20 cellular contexts compared by ENCODE assay signal in the genomic region with DNA sequence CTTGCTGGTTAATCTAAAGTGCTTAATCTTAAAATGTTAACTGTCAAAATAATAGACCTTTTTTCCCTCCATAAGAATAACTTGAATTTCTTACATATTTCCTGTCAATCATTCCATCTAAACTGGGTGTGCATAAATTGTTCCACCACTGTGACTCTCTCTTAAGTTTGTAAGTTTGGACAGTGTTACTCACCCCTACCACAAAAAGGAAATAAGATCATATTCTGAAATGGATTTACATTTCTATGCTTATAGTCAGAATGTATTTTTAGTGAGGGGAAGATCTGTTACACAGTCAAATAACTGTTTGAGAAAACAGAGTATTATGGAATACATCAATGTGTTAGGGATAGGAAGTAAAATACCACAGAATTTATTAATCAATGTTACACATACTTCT.
DNase-seq lines count a peak whose midpoint lies in the region; ATAC-seq and TF ChIP-seq lines count a peak whose summit lies in the region.
"Had no signal": no experiment of that assay in that cellular context is flagged by ENCODE, and none has a peak within 500 bp of the region (broad histone marks: within the 10 kb centered on the region; RNA-seq: fewer than 3 reads in every experiment).

No MANE protein-coding gene starts in this region.

- peaks cover 7% of the 10 kb centered on the region for H3K4me1 Mint-ChIP-seq in activated CD8-positive, alpha-beta T cell treated with anti-CD3 and anti-CD28 coated beads for 36 hours (ENCODE audit: low read depth)
- no peaks in the 10 kb centered on the region for H3K4me1 Mint-ChIP-seq in activated CD8-positive, alpha-beta T cell treated with anti-CD3 and anti-CD28 coated beads, Interleukin-2, amount 10 ng/mL, durations not matched to agents 7 days and 5 days (ENCODE audit: low read depth)
- H3K4me1 Mint-ChIP-seq in stimulated activated memory B cell treated with anti-CD40 and anti-IgM and Interleukin-4, amounts not matched to agents 10 μg/mL and 1 μg/mL and 100 μg/mL, for 72 hours, result no peaks in the 10 kb centered on the region
- H3K4me1 Mint-ChIP-seq: GM23338 had no signal

- H3K4me3 Mint-ChIP-seq in activated CD8-positive, alpha-beta T cell treated with anti-CD3 and anti-CD28 coated beads for 36 hours, result no peak overlapping the region
- H3K4me3 Mint-ChIP-seq in activated CD8-positive, alpha-beta T cell treated with anti-CD3 and anti-CD28 coated beads, Interleukin-2, amount 10 ng/mL, durations not matched to agents 7 days and 5 days, result no peak overlapping the region
- no peak overlapping the region for H3K4me3 Mint-ChIP-seq in stimulated activated memory B cell treated with anti-CD40 and anti-IgM and Interleukin-4, amounts not matched to agents 10 μg/mL and 1 μg/mL and 100 μg/mL, for 72 hours
- H3K4me3 Mint-ChIP-seq: activated T-cell treated with anti-CD3 and anti-CD28 coated beads, Interleukin-2, amount 50 U/mL, for 24 hours; GM23338 had no signal

- peaks cover 23% of the 10 kb centered on the region for H3K79me2 ChIP-seq in PC-3 (ENCODE audit: low read length)
- H3K79me2 ChIP-seq: parathyroid adenoma had no signal

- no peaks in the 10 kb centered on the region for H3K27me3 ChIP-seq in PC-3 (ENCODE audit: low read length)
- H3K27me3 ChIP-seq in skeletal muscle satellite cell (ENCODE audit: control insufficient read depth, insufficient read depth, low read length), result no peaks in the 10 kb centered on the region
- H3K27me3 ChIP-seq: adrenal gland, upper lobe of left lung had no signal

- peak; percentile 85 for ATAC-seq in activated CD8-positive, alpha-beta T cell treated with anti-CD3 and anti-CD28 coated beads for 36 hours
- no peak for ATAC-seq in activated CD8-positive, alpha-beta T cell treated with anti-CD3 and anti-CD28 coated beads, Interleukin-2, amount 10 ng/mL, durations not matched to agents 7 days and 5 days
- ATAC-seq in PC-3, result peak; percentile 85
- ATAC-seq in stimulated activated memory B cell treated with anti-CD40 and anti-IgM and Interleukin-4, amounts not matched to agents 10 μg/mL and 1 μg/mL and 100 μg/mL, for 72 hours, result no peak
- ATAC-seq in HG02884 (IDR thresholded peaks at IDR 0.05; ENCODE audit: unreplicated experiment), result no peak
- ATAC-seq: esophagus mucosa, GM23338, left lobe of liver had no signal

- H3K27ac Mint-ChIP-seq in activated CD8-positive, alpha-beta T cell treated with anti-CD3 and anti-CD28 coated beads for 36 hours, result no peak overlapping the region
- H3K27ac Mint-ChIP-seq in activated CD8-positive, alpha-beta T cell treated with anti-CD3 and anti-CD28 coated beads, Interleukin-2, amount 10 ng/mL, durations not matched to agents 7 days and 5 days, result no peak overlapping the region
- H3K27ac Mint-ChIP-seq in stimulated activated memory B cell treated with anti-CD40 and anti-IgM and Interleukin-4, amounts not matched to agents 10 μg/mL and 1 μg/mL and 100 μg/mL, for 72 hours, result no peak overlapping the region
- H3K27ac Mint-ChIP-seq: activated T-cell treated with anti-CD3 and anti-CD28 coated beads, Interleukin-2, amount 50 U/mL, for 24 hours; GM23338 had no signal

- no TSS peak for BruUV-seq in PC-3 (replicated peaks; lab: Mats Ljungman, UMichigan)

- CTCF ChIA-PET in activated CD8-positive, alpha-beta T cell treated with anti-CD3 and anti-CD28 coated beads for 36 hours (lab: Charles Lee), result interaction anchor here (1.3 kb wide), 1 partner anchor 20 kb away, joined by 3 read pairs; no protein-coding TSS in a partner anchor
- CTCF ChIA-PET in activated CD8-positive, alpha-beta T cell treated with anti-CD3 and anti-CD28 coated beads, Interleukin-2, amount 10 ng/mL, durations not matched to agents 7 days and 5 days (lab: Charles Lee), result no interaction called here
- CTCF ChIA-PET in PC-3 (lab: Charles Lee), result interaction anchor here (0.6 kb wide), 1 partner anchor 252 kb away, joined by 3 read pairs; no protein-coding TSS in a partner anchor

- no peak for DNase-seq in activated CD8-positive, alpha-beta T cell treated with anti-CD3 and anti-CD28 coated beads for 36 hours
- DNase-seq in activated CD8-positive, alpha-beta T cell treated with anti-CD3 and anti-CD28 coated beads, Interleukin-2, amount 10 ng/mL, durations not matched to agents 7 days and 5 days, result no peak
- DNase-seq in PC-3, result peak; percentile 89
- DNase-seq in dermis blood vessel endothelial cell, result peak; percentile 49
- DNase-seq in NCI-H1048 (lab: John Stamatoyannopoulos, UW), result no peak
- DNase-seq: activated CD4-positive, alpha-beta T cell treated with anti-CD3 and anti-CD28 coated beads for 48 hours; activated T-cell treated with anti-CD3 and anti-CD28 coated beads, Interleukin-2, amount 50 U/mL, for 24 hours; adrenal gland; NCI-H2171; NK-92 treated with Interleukin-12 subunit alpha and Interleukin-12 subunit beta, amount 100 ng/mL, for 24 hours; SHP77 treated with DMSO at 0.1 percent for 48 hours; upper lobe of left lung had no signal

- H3K4me2 ChIP-seq in PC-3 (ENCODE audit: low read length), result peak overlapping the region; percentile 84
- peak overlapping the region; percentile 33 for H3K4me2 ChIP-seq in skeletal muscle satellite cell (ENCODE audit: low read length)
- H3K4me2 ChIP-seq: GM23338 had no signal

- intact Hi-C loops in activated CD8-positive, alpha-beta T cell treated with anti-CD3 and anti-CD28 coated beads for 36 hours (cut with micrococcal nuclease), result no loop called here
- intact Hi-C loops in PC-3 (cut with micrococcal nuclease), result loop anchor here (5.0 kb wide), 2 partner anchors 113 to 363 kb away; no protein-coding TSS in a partner anchor

- H3K9ac ChIP-seq in PC-3 (ENCODE audit: low read length), result peak overlapping the region; percentile 64
- peak overlapping the region; percentile 55 for H3K9ac ChIP-seq in skeletal muscle satellite cell (ENCODE audit: low read depth, low read length)
- H3K9ac ChIP-seq: parathyroid adenoma had no signal

- POLR2A ChIA-PET in activated CD8-positive, alpha-beta T cell treated with anti-CD3 and anti-CD28 coated beads for 36 hours (lab: Charles Lee), result no interaction called here
- POLR2A ChIA-PET in activated CD8-positive, alpha-beta T cell treated with anti-CD3 and anti-CD28 coated beads, Interleukin-2, amount 10 ng/mL, durations not matched to agents 7 days and 5 days (lab: Charles Lee), result no interaction called here
- POLR2A ChIA-PET in PC-3 (lab: Charles Lee; ENCODE audit: unreplicated experiment), result interaction anchor here (0.6 to 1.1 kb wide), 3 partner anchors 18 to 301 kb away, joined by 3 read pairs; no protein-coding TSS in a partner anchor

- H3K4me1 ChIP-seq in PC-3 (ENCODE audit: insufficient read depth, low read length), result peaks cover 60% of the 10 kb centered on the region
- H3K4me1 ChIP-seq in skeletal muscle satellite cell (ENCODE audit: control insufficient read depth, insufficient read depth, low read length), result peaks cover 22% of the 10 kb centered on the region
- H3K4me1 ChIP-seq: adrenal gland, parathyroid adenoma, upper lobe of left lung had no signal

- H3K36me3 ChIP-seq in PC-3 (ENCODE audit: low read depth, low read length) (peaks cover 9% of the 10 kb centered on the region; the same call in 1 of the 2 replicates), skeletal muscle satellite cell (ENCODE audit: insufficient read depth, low read length) (no peaks in the 10 kb centered on the region)
- H3K36me3 ChIP-seq: adrenal gland, upper lobe of left lung had no signal

- peaks cover 10% of the 10 kb centered on the region for H3K27me3 Mint-ChIP-seq in activated CD8-positive, alpha-beta T cell treated with anti-CD3 and anti-CD28 coated beads for 36 hours
- H3K27me3 Mint-ChIP-seq in activated CD8-positive, alpha-beta T cell treated with anti-CD3 and anti-CD28 coated beads, Interleukin-2, amount 10 ng/mL, durations not matched to agents 7 days and 5 days (ENCODE audit: low read depth), result peaks cover 3% of the 10 kb centered on the region
- no peaks in the 10 kb centered on the region for H3K27me3 Mint-ChIP-seq in stimulated activated memory B cell treated with anti-CD40 and anti-IgM and Interleukin-4, amounts not matched to agents 10 μg/mL and 1 μg/mL and 100 μg/mL, for 72 hours

- no peaks in the 10 kb centered on the region for H3K9me3 ChIP-seq in PC-3 (ENCODE audit: low read length)
- H3K9me3 ChIP-seq in skeletal muscle satellite cell (replicated peaks; ENCODE audit: low read length), result no peaks in the 10 kb centered on the region
- H3K9me3 ChIP-seq: adrenal gland, upper lobe of left lung had no signal

- no peaks in the 10 kb centered on the region for H4K20me1 ChIP-seq in PC-3 (ENCODE audit: low read length)

- H3K9me3 Mint-ChIP-seq in activated CD8-positive, alpha-beta T cell treated with anti-CD3 and anti-CD28 coated beads for 36 hours, result no peaks in the 10 kb centered on the region
- no peaks in the 10 kb centered on the region for H3K9me3 Mint-ChIP-seq in activated CD8-positive, alpha-beta T cell treated with anti-CD3 and anti-CD28 coated beads, Interleukin-2, amount 10 ng/mL, durations not matched to agents 7 days and 5 days (ENCODE audit: insufficient read depth)
- H3K9me3 Mint-ChIP-seq in stimulated activated memory B cell treated with anti-CD40 and anti-IgM and Interleukin-4, amounts not matched to agents 10 μg/mL and 1 μg/mL and 100 μg/mL, for 72 hours, result no peaks in the 10 kb centered on the region
- H3K9me3 Mint-ChIP-seq: activated T-cell treated with anti-CD3 and anti-CD28 coated beads, Interleukin-2, amount 50 U/mL, for 24 hours; GM23338 had no signal

- H3K9me2 ChIP-seq in PC-3 (replicated peaks; ENCODE audit: low read length), result no peaks in the 10 kb centered on the region

- TF ChIP-seq CTCF in activated CD8-positive, alpha-beta T cell treated with anti-CD3 and anti-CD28 coated beads for 36 hours (IDR thresholded peaks at IDR 0.05), result no peak
- no peak for TF ChIP-seq CTCF in PC-3 (conservative IDR thresholded peaks at IDR 0.05; ENCODE audit: low read depth, low read length)

- H3K36me3 Mint-ChIP-seq in activated CD8-positive, alpha-beta T cell treated with anti-CD3 and anti-CD28 coated beads for 36 hours (ENCODE audit: low read depth), result no peaks in the 10 kb centered on the region
- no peaks in the 10 kb centered on the region for H3K36me3 Mint-ChIP-seq in activated CD8-positive, alpha-beta T cell treated with anti-CD3 and anti-CD28 coated beads, Interleukin-2, amount 10 ng/mL, durations not matched to agents 7 days and 5 days (ENCODE audit: low read depth)
- H3K36me3 Mint-ChIP-seq in stimulated activated memory B cell treated with anti-CD40 and anti-IgM and Interleukin-4, amounts not matched to agents 10 μg/mL and 1 μg/mL and 100 μg/mL, for 72 hours, result no peaks in the 10 kb centered on the region

- H3K4me3 ChIP-seq in PC-3 (ENCODE audit: low read length) (peak overlapping the region; percentile 71), skeletal muscle satellite cell (ENCODE audit: low read length) (no peak overlapping the region)
- H3K4me3 ChIP-seq: adrenal gland, GM23338, skin epidermis, upper lobe of left lung had no signal

- H2AFZ ChIP-seq in PC-3 (ENCODE audit: low read length), result no peak overlapping the region
- H2AFZ ChIP-seq: GM23338, parathyroid adenoma had no signal

- H3K27ac ChIP-seq in PC-3 (ENCODE audit: low read length), result peak overlapping the region; percentile 87
- H3K27ac ChIP-seq: adrenal gland, parathyroid adenoma, skin epidermis, upper lobe of left lung had no signal

- no peaks in the 10 kb centered on the region for H3F3A ChIP-seq in PC-3 (ENCODE audit: low read length, unreplicated experiment)

Comparison
In these comparisons a context has a peak if more than half of its experiments do, and no peak if none do; other contexts are left out.
1. ATAC-seq: peak in activated CD8-positive, alpha-beta T cell treated with anti-CD3 and anti-CD28 coated beads for 36 hours (single experiment) and PC-3 (single experiment); none in activated CD8-positive, alpha-beta T cell treated with anti-CD3 and anti-CD28 coated beads, Interleukin-2, amount 10 ng/mL, durations not matched to agents 7 days and 5 days (single experiment), stimulated activated memory B cell treated with anti-CD40 and anti-IgM and Interleukin-4, amounts not matched to agents 10 μg/mL and 1 μg/mL and 100 μg/mL, for 72 hours (single experiment) and HG02884 (single experiment).
2. DNase-seq: peak in PC-3 (single experiment) and dermis blood vessel endothelial cell (single experiment); none in activated CD8-positive, alpha-beta T cell treated with anti-CD3 and anti-CD28 coated beads for 36 hours (single experiment), activated CD8-positive, alpha-beta T cell treated with anti-CD3 and anti-CD28 coated beads, Interleukin-2, amount 10 ng/mL, durations not matched to agents 7 days and 5 days (single experiment) and NCI-H1048 (single experiment).